12 cellular contexts compared by ENCODE assay signal in the genomic region with DNA sequence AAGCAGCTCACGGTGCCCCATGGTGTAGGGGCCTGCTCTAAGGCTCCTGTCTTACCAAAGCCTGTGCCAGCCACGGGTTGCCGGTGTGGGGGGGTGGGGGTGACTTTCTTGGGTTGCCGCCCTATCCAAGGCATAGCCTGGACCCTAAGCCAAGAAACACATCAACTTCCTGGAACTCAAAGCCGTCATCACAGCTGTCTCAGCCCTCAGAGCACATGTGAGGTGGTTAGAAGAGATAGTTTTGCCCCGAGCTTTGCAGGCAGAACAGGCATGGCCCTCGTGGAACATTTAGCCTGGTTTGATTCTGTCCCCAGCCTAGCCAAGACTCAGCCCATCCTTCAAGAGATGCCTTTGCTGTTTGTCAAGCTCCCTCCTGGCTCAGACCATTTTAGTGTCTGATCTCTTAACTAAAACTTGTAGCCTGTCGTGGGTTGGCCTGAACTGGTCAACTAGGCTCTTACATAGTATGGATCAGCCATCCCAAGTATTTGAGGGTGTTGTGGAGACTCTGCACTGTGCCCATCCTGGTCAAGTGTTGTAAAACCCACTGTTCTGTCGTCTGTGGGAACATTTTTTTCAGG.
DNase-seq lines count a peak whose midpoint lies in the region; ATAC-seq, FAIRE-seq and TF ChIP-seq lines count a peak whose summit lies in the region.
"Had no signal": no experiment of that assay in that cellular context is flagged by ENCODE, and none has a peak within 500 bp of the region (broad histone marks: within the 10 kb centered on the region; RNA-seq: fewer than 3 reads in every experiment).

No MANE protein-coding gene starts in this region.

- no peaks in the 10 kb centered on the region for H3K27me3 ChIP-seq in HepG2 (ENCODE audit: control insufficient read depth in 1 of 2, insufficient read depth in 2 of 2, low read length in 2 of 2)
- H3K27me3 ChIP-seq in right lobe of liver: no peaks in the 10 kb centered on the region
- H3K27me3 ChIP-seq in lung (ENCODE audit: control insufficient read depth, insufficient read depth): no peaks in the 10 kb centered on the region
- no peaks in the 10 kb centered on the region for H3K27me3 ChIP-seq in aorta (ENCODE audit: control insufficient read depth in 1 of 2, insufficient read depth in 2 of 2, low read length in 1 of 2)

- H3K9ac ChIP-seq in HepG2 (ENCODE audit: insufficient read depth, low read depth, low read length): no peak overlapping the region
- H3K9ac ChIP-seq: parathyroid adenoma had no signal

- TF ChIP-seq RAD21 in HepG2 (CRISPR knock-in tag; IDR thresholded peaks at IDR 0.05): no peak

- H3K36me3 ChIP-seq in HepG2 (replicated peaks in 1 of 2; ENCODE audit: control insufficient read depth in 1 of 2, insufficient read depth in 2 of 2, low read length in 2 of 2) (peaks cover 14 to 17% of the 10 kb centered on the region in 2 experiments; a peak in 4 of 5 replicates), right lobe of liver (peaks cover 0 to 3% (median under 1%) of the 10 kb centered on the region in 4 donors), lung (ENCODE audit: control insufficient read depth in 2 of 2, insufficient read depth in 2 of 2, low read length in 2 of 2) (peaks cover 0 to 3% of the 10 kb centered on the region in 2 donors), aorta (ENCODE audit: control insufficient read depth in 1 of 2, insufficient read depth in 2 of 2, low read length in 1 of 2) (no peaks in the 10 kb centered on the region)

- H4K20me1 ChIP-seq in HepG2 (ENCODE audit: insufficient read depth, low read length): peaks cover 27% of the 10 kb centered on the region

- no peak overlapping the region for H3K27ac ChIP-seq in HepG2 (ENCODE audit: extremely low read length, insufficient read depth, low read length)
- H3K27ac ChIP-seq in right lobe of liver: no peak overlapping the region
- peak overlapping the region; percentile 58 to 61 for H3K27ac ChIP-seq in coronary artery
- H3K27ac ChIP-seq in lung (ENCODE audit: low read depth in 1 of 2, low read length in 1 of 2): peak overlapping the region; percentile 44 to 62
- H3K27ac ChIP-seq in aorta (ENCODE audit: low read depth in 1 of 2, low read length in 2 of 2): peak overlapping the region in 1 of 2 donors; percentile 52
- H3K27ac ChIP-seq: parathyroid adenoma had no signal

- POLR2A ChIA-PET in HepG2 (lab: Yijun Ruan, JAX): interaction anchor here (0.6 to 1.1 kb wide), 2 partner anchors 12 to 31 kb away, joined by 3 read pairs; no protein-coding TSS in a partner anchor

- BruUV-seq in HepG2 (replicated peaks; lab: Mats Ljungman, UMichigan): no TSS peak

- H3K4me3 ChIP-seq in HepG2 (replicated peaks in 1 of 3; ENCODE audit: insufficient read depth in 1 of 3, low read depth in 2 of 3, low read length in 3 of 3): no peak overlapping the region
- H3K4me3 ChIP-seq in right lobe of liver: no peak overlapping the region
- peak overlapping the region; percentile 11 for H3K4me3 ChIP-seq in coronary artery
- H3K4me3 ChIP-seq in lung: no peak overlapping the region
- no peak overlapping the region for H3K4me3 ChIP-seq in aorta (ENCODE audit: low read length in 2 of 2)

- peaks cover 92% of the 10 kb centered on the region for H3K79me2 ChIP-seq in HepG2 (ENCODE audit: insufficient read depth, low read length)

- no peak overlapping the region for H2AFZ ChIP-seq in HepG2 (ENCODE audit: low read length)

- no peaks in the 10 kb centered on the region for H3K9me3 ChIP-seq in HepG2 (ENCODE audit: low read length)
- no peaks in the 10 kb centered on the region for H3K9me3 ChIP-seq in right lobe of liver
- no peaks in the 10 kb centered on the region for H3K9me3 ChIP-seq in lung (ENCODE audit: control insufficient read depth in 2 of 2, insufficient read depth in 1 of 2, low read length in 1 of 2)
- no peaks in the 10 kb centered on the region for H3K9me3 ChIP-seq in aorta (ENCODE audit: control insufficient read depth, low read length)

- WGBS in HepG2 (ENCODE audit: low lambda C conversion rate): 96% methylated on average over 7 of the region's 9 CpGs
- 90% methylated on average over 2 of the region's 9 CpGs for WGBS in right lobe of liver (ENCODE audit: insufficient coverage, low coverage, low lambda C conversion rate, missing lambda C conversion rate)
- WGBS in lung, 2 donors: 63 to 79% methylated on average over 9 of the region's 9 CpGs
- WGBS in aorta, 2 donors: 12 to 14% methylated on average over 9 of the region's 9 CpGs

- intact Hi-C loops in HepG2 (cut with micrococcal nuclease; ENCODE audit: unreplicated experiment): no loop called here
- intact Hi-C loops in right lobe of liver (cut with DNase I): no loop called here
- intact Hi-C loops in aorta (cut with DNase I): loop anchor here in 1 of 2 donors (2.0 kb wide), 1 partner anchor 32 kb away; no protein-coding TSS in a partner anchor

- in situ Hi-C loops in HepG2 (cut with HindIII; ENCODE audit: extremely low pct_ligation_motif_present, low pct_unique_long_range_greater_than_20kb): no loop called here

- TF ChIP-seq EP300 in HepG2 (IDR thresholded peaks at IDR 0.05; ENCODE audit: low read depth in 2 of 2, low read length in 2 of 2) (no peak), HepG2 (CRISPR knock-in tag; IDR thresholded peaks at IDR 0.05; ENCODE audit: borderline replicate concordance) (no peak)

- no peak overlapping the region for H3K4me2 ChIP-seq in HepG2 (ENCODE audit: low read depth, low read length)

- no peak for FAIRE-seq in HepG2 (lab: Jason Lieb, UNC)

- TF ChIP-seq CTCF in HepG2 (CRISPR knock-in tag; IDR thresholded peaks at IDR 0.05) (no peak), right lobe of liver (IDR thresholded peaks at IDR 0.05) (no peak), coronary artery (IDR thresholded peaks at IDR 0.05) (no peak), lung (IDR thresholded peaks at IDR 0.05; ENCODE audit: control extremely low read depth, extremely low read depth) (no peak)

- TF ChIP-seq POLR2A in HepG2 (IDR thresholded peaks at IDR 0.05; ENCODE audit: insufficient read depth in 1 of 2, low read depth in 2 of 2, low read length in 2 of 2): no peak
- TF ChIP-seq POLR2A in right lobe of liver (IDR thresholded peaks at IDR 0.05): no peak

- CTCF ChIA-PET in HepG2 (lab: Yijun Ruan, JAX; ENCODE audit: low intra/inter-chr PET ratio, low total read pairs): no interaction called here

- DNase-seq in HepG2 (ENCODE audit: low spot score): no peak
- DNase-seq in right lobe of liver: no peak
- no peak for DNase-seq in coronary artery (ENCODE audit: low spot score)
- no peak for DNase-seq in lung (ENCODE audit: low spot score)
- DNase-seq in aorta: peak in 1 of 2 donors; percentile 85
- no peak for DNase-seq in globus pallidus (ENCODE audit: low spot score)
- DNase-seq in NCI-H446 treated with DMSO at 0.1 percent for 48 hours (lab: John Stamatoyannopoulos, UW): no peak
- DNase-seq: amygdala; NCI-H1417 treated with DMSO at 0.1 percent for 48 hours; stimulated activated CD4-positive, alpha-beta T cell treated with anti-CD3 and anti-CD28 coated beads, Interleukin-4, amount 100 ng/mL, for 4 hours had no signal

- no peak for ATAC-seq in HepG2
- no peak for ATAC-seq in right lobe of liver
- no peak for ATAC-seq in lung (ENCODE audit: insufficient read depth, low FRiP score)
- ATAC-seq in aorta (ENCODE audit: low FRiP score): peak; percentile 21
- ATAC-seq in GM21526 (IDR thresholded peaks at IDR 0.05; ENCODE audit: low FRiP score, unreplicated experiment): no peak

- peaks cover 68% of the 10 kb centered on the region for H3K4me1 ChIP-seq in HepG2 (ENCODE audit: insufficient read depth, low read length)
- H3K4me1 ChIP-seq in right lobe of liver: peaks cover 0 to 68% (median 27%) of the 10 kb centered on the region in 4 donors
- H3K4me1 ChIP-seq in lung (ENCODE audit: control insufficient read depth in 2 of 2, insufficient read depth in 2 of 2, low read length in 2 of 2): peaks cover 24 to 27% of the 10 kb centered on the region in 2 donors
- H3K4me1 ChIP-seq in aorta (ENCODE audit: control insufficient read depth in 1 of 2, insufficient read depth in 2 of 2, low read length in 2 of 2): peaks cover 4 to 16% of the 10 kb centered on the region in 2 donors

TF ChIP-seq in HepG2, 621 proteins besides CTCF, POLR2A, EP300 and RAD21:
- TF ChIP-seq ZNF687 (CRISPR knock-in tag; IDR thresholded peaks at IDR 0.05) (peak; percentile 22; the same call in 1 of the 2 replicates), RBM22 (optimal IDR thresholded peaks at IDR 0.05; ENCODE audit: low read length) (no peak), ZIK1 (CRISPR knock-in tag; IDR thresholded peaks at IDR 0.05; ENCODE audit: borderline replicate concordance, low read depth) (no peak), NPAS2 (CRISPR knock-in tag; IDR thresholded peaks at IDR 0.05; ENCODE audit: borderline replicate concordance) (no peak), ERF (CRISPR knock-in tag; IDR thresholded peaks at IDR 0.05) (no peak), FOXA3 (CRISPR knock-in tag; IDR thresholded peaks at IDR 0.05) (no peak)

Comparison
In these comparisons a context has a peak if more than half of its experiments do, and no peak if none do; other contexts are left out.
1. H3K27ac ChIP-seq: peak in coronary artery (2 of 2) and lung (2 of 2); none in HepG2 (single experiment) and right lobe of liver (0 of 3).